Comparison of ENCODE assay signal across 1 cellular context in the genomic region with DNA sequence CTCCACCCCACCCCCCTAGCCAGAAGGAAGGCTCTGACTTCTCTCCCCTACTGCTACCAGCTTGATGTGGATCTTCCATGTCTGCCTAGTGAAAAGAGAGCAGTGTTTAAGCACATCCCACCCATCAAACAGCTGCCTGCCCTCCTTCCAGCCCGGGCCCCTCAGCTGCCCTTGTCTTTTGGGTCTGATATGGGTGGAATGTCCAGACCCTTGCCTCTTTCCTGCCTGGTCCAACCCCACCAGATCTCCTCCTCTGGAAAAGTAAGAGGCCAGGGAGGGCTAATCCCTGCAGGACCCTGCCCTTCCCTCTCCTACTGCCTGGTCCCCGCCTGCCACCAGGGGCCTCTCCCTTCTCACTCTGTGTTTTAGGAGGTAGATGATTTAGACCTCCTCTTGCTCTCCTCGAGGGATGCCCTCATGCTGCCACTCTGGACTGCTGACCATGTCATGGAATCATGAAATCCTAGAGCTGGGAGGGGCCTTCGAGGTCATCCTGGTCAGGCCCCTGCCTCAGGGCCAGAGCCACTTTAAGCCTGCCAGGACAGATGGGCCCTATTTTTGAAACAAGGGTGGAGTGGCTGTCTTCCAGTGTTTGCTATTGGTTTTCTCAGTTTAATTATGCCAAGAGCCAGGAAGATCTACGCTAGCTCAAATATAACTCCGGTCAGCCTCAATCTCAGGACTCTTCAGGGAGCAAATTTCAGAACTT.
TF ChIP-seq lines count a peak whose summit lies in the region.

No MANE protein-coding gene starts in this region.

TF ChIP-seq in WTC11, 78 proteins besides CTCF, POLR2A, EP300 and RAD21 (continued from another document):
- TF ChIP-seq, protein P1, sequence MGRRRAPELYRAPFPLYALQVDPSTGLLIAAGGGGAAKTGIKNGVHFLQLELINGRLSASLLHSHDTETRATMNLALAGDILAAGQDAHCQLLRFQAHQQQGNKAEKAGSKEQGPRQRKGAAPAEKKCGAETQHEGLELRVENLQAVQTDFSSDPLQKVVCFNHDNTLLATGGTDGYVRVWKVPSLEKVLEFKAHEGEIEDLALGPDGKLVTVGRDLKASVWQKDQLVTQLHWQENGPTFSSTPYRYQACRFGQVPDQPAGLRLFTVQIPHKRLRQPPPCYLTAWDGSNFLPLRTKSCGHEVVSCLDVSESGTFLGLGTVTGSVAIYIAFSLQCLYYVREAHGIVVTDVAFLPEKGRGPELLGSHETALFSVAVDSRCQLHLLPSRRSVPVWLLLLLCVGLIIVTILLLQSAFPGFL (CRISPR knock-in tag; IDR thresholded peaks at IDR 0.05; ENCODE audit: borderline replicate concordance), result no peak
- TF ChIP-seq JAZF1 (CRISPR knock-in tag; IDR thresholded peaks at IDR 0.05) (no peak), ZNF263 (CRISPR knock-in tag; IDR thresholded peaks at IDR 0.05; ENCODE audit: low read depth) (no peak), SMAD3 (CRISPR knock-in tag; IDR thresholded peaks at IDR 0.05; ENCODE audit: borderline replicate concordance) (no peak), FOXJ3 (CRISPR knock-in tag; IDR thresholded peaks at IDR 0.05; ENCODE audit: borderline replicate concordance) (no peak), ZNF219 (CRISPR knock-in tag; IDR thresholded peaks at IDR 0.05; ENCODE audit: borderline replicate concordance) (no peak), PRRX2 (CRISPR knock-in tag; IDR thresholded peaks at IDR 0.05) (no peak), ZBTB21 (CRISPR knock-in tag; IDR thresholded peaks at IDR 0.05; ENCODE audit: borderline replicate concordance) (no peak), ZNF138 (CRISPR knock-in tag; conservative IDR thresholded peaks at IDR 0.05) (no peak), MXD4 (CRISPR knock-in tag; IDR thresholded peaks at IDR 0.05; ENCODE audit: borderline replicate concordance) (no peak), GTF2I (CRISPR knock-in tag; conservative IDR thresholded peaks at IDR 0.05) (no peak)
